Comparison of ENCODE assay signal across 20 cellular contexts in genomic region chr15:64878708-64879107, GRCh38. TPM values are rescaled to one million over a fixed set of nuclear protein-coding genes. Genes with fewer than 3 reads are reported as not detected.
DNase-seq lines count a peak whose midpoint lies in the region; ATAC-seq and TF ChIP-seq lines count a peak whose summit lies in the region.
"Had no signal": no experiment of that assay in that cellular context is flagged by ENCODE, and none has a peak within 500 bp of the region (broad histone marks: within the 10 kb centered on the region; RNA-seq: fewer than 3 reads in every experiment).

No MANE protein-coding gene starts in this region.

- intact Hi-C loops in ascending aorta (cut with DNase I) (no loop called here), upper lobe of right lung (cut with DNase I) (no loop called here)

- peaks cover 0 to 2% of the 10 kb centered on the region in 2 donors for H3K4me1 ChIP-seq in ascending aorta
- H3K4me1 ChIP-seq in right atrium auricular region = peaks cover 0 to 40% of the 10 kb centered on the region in 2 donors
- H3K4me1 ChIP-seq in parathyroid adenoma = peaks cover 8% of the 10 kb centered on the region
- H3K4me1 ChIP-seq in upper lobe of right lung = peaks cover 54% of the 10 kb centered on the region
- H3K4me1 ChIP-seq: breast epithelium had no signal

- DNase-seq in ascending aorta (ENCODE audit: low spot score in 2 of 2) (peak; percentile 38 to 75), right atrium auricular region (ENCODE audit: low spot score) (no peak), upper lobe of right lung (no peak), NCI-H128 (lab: John Stamatoyannopoulos, UW; ENCODE audit: unreplicated experiment) (no peak)
- DNase-seq: activated CD4-positive, alpha-beta T cell treated with anti-CD3 and anti-CD28 coated beads for 4 hours; activated CD8-positive, alpha-beta memory T cell treated with anti-CD3 and anti-CD28 coated beads, Interleukin-2, amount 10 ng/mL, durations not matched to agents 7 days and 5 days; activated naive CD8-positive, alpha-beta T cell treated with anti-CD3 and anti-CD28 coated beads, Interleukin-2, amount 50 U/mL, for 24 hours; MG63; naive B cell; NCI-H1694 treated with DMSO at 0.1 percent for 48 hours; pancreas; RPMI8226; small intestine had no signal

- H3K4me3 ChIP-seq in ascending aorta = no peak overlapping the region
- H3K4me3 ChIP-seq in right atrium auricular region = no peak overlapping the region
- no peak overlapping the region for H3K4me3 ChIP-seq in parathyroid adenoma (ENCODE audit: low read depth, low read length)
- no peak overlapping the region for H3K4me3 ChIP-seq in upper lobe of right lung
- H3K4me3 ChIP-seq: breast epithelium, lung, MG63, pancreas had no signal

- no peaks in the 10 kb centered on the region for H3K79me2 ChIP-seq in parathyroid adenoma

- no peaks in the 10 kb centered on the region for H3K36me3 ChIP-seq in ascending aorta
- no peaks in the 10 kb centered on the region for H3K36me3 ChIP-seq in right atrium auricular region
- no peaks in the 10 kb centered on the region for H3K36me3 ChIP-seq in parathyroid adenoma (ENCODE audit: control insufficient read depth, insufficient read depth, low read length)
- H3K36me3 ChIP-seq in upper lobe of right lung = no peaks in the 10 kb centered on the region
- H3K36me3 ChIP-seq: breast epithelium, MG63, pancreas had no signal

- ATAC-seq in upper lobe of right lung (peak; percentile 1), GM18498 (IDR thresholded peaks at IDR 0.05; ENCODE audit: unreplicated experiment) (no peak), HG03439 (IDR thresholded peaks at IDR 0.05; ENCODE audit: unreplicated experiment) (no peak)
- ATAC-seq: activated CD8-positive, alpha-beta memory T cell treated with anti-CD3 and anti-CD28 coated beads, Interleukin-2, amount 10 ng/mL, durations not matched to agents 7 days and 5 days; activated naive CD8-positive, alpha-beta T cell treated with anti-CD3 and anti-CD28 coated beads, Interleukin-2, amount 50 U/mL, for 24 hours; esophagus mucosa; HCT116 had no signal

- H3K27ac ChIP-seq in ascending aorta (peak overlapping the region; percentile 58 to 60), right atrium auricular region (peak overlapping the region; percentile 35 to 63), parathyroid adenoma (peak overlapping the region; percentile 72), upper lobe of right lung (peak overlapping the region; percentile 77)

- H3K9ac ChIP-seq in parathyroid adenoma = no peak overlapping the region

- no peak overlapping the region for H2AFZ ChIP-seq in parathyroid adenoma

- no peak overlapping the region for H3K4me2 ChIP-seq in parathyroid adenoma (ENCODE audit: low read length)

- H3K27me3 ChIP-seq in ascending aorta = no peaks in the 10 kb centered on the region
- no peaks in the 10 kb centered on the region for H3K27me3 ChIP-seq in right atrium auricular region
- H3K27me3 ChIP-seq in parathyroid adenoma (ENCODE audit: control insufficient read depth, insufficient read depth, low read length) = no peaks in the 10 kb centered on the region
- no peaks in the 10 kb centered on the region for H3K27me3 ChIP-seq in upper lobe of right lung
- H3K27me3 ChIP-seq: breast epithelium, MG63, pancreas had no signal

- no peak for TF ChIP-seq CTCF in ascending aorta (IDR thresholded peaks at IDR 0.05)
- TF ChIP-seq CTCF in right atrium auricular region (IDR thresholded peaks at IDR 0.05) = no peak
- TF ChIP-seq CTCF in parathyroid adenoma (IDR thresholded peaks at IDR 0.05) = no peak
- no peak for TF ChIP-seq CTCF in upper lobe of right lung (IDR thresholded peaks at IDR 0.05)

- H3K9me3 ChIP-seq in ascending aorta (no peaks in the 10 kb centered on the region), right atrium auricular region (no peaks in the 10 kb centered on the region), parathyroid adenoma (ENCODE audit: control insufficient read depth, low read length) (no peaks in the 10 kb centered on the region), upper lobe of right lung (no peaks in the 10 kb centered on the region)
- H3K9me3 ChIP-seq: breast epithelium, MG63, pancreas had no signal

RNA-seq across cellular contexts. Expression of gene ANKDD1A, which starts 33.0 kb away (rescaled TPM):
- 28.6 TPM for total RNA-seq in ascending aorta
- 1 to 10 TPM in 1 of 2 donors, under 1 TPM in 1; 0.96 to 2.2 TPM for total RNA-seq in right atrium auricular region
- 6.0 TPM for total RNA-seq in upper lobe of right lung

RNA-seq across cellular contexts. Expression of gene PLEKHO2, which starts 37.0 kb away (rescaled TPM):
- 41.4 TPM for total RNA-seq in ascending aorta
- 10 to 100 TPM in 1 of 2 donors, 1 to 10 TPM in 1; 6.3 to 19.4 TPM for total RNA-seq in right atrium auricular region
- 62.8 TPM for total RNA-seq in upper lobe of right lung

RNA-seq across cellular contexts. Expression of gene PIF1, which starts 53.3 kb away (rescaled TPM):
- total RNA-seq in ascending aorta (not detected), right atrium auricular region (under 1 TPM; 0.28 to 0.56 TPM), upper lobe of right lung (0.67 TPM)

Comparison
In these comparisons a context has a peak if more than half of its experiments do, and no peak if none do; other contexts are left out.
1. DNase-seq: peak in ascending aorta (2 of 2); none in right atrium auricular region (single experiment), upper lobe of right lung (single experiment) and NCI-H128 (single experiment).
2. Peak in every context shown above with its lines, with median percentiles within 50 percentile points of each other: H3K27ac ChIP-seq.